9 cellular contexts compared by ENCODE assay signal in the genomic region with DNA sequence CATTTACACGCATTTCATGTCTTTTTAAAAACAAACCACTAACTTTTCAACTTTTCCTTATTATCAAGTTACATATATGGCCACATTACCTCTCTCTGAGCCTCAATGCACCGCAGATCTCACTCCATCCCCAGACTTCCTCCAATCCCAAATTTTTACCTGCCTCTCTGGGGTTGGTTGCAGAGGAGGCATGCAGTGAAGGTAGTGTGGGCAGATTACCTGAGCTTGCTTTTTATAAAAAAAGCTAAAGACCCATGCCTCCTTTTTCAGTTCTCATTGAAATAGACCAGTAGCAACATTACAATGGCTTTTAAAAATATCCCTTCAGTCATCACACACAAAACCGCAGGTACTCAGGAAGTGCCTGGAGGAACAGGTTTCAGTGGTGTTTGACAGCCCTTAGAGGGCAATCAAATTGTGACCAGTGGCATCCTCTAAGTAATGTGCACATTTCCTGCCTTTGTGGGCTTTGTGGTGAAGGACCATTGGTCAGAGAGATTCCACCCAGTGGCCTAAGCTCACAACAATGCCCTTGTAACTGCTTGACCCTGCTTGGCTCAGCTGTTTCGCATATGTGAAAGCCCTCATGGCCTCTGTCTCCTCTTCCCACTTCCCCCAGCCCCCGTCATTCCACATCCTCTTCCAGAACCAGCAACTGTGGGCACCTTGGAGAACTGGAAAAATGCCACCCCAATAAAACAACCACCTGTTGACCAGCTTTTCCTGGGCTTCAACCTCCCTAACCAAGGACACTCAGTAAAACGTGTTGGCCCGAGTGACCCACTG. TPM values are rescaled to one million over a fixed set of nuclear protein-coding genes. Genes with fewer than 3 reads are reported as not detected.
A peak's percentile ranks its signal among the peaks of the same experiment; 100 is the strongest.
DNase-seq lines count a peak whose midpoint lies in the region; ATAC-seq and TF ChIP-seq lines count a peak whose summit lies in the region.
"Had no signal": no experiment of that assay in that cellular context is flagged by ENCODE, and none has a peak within 500 bp of the region (broad histone marks: within the 10 kb centered on the region; RNA-seq: fewer than 3 reads in every experiment).

No MANE protein-coding gene starts in this region.

- ATAC-seq in GM19324 (IDR thresholded peaks at IDR 0.05; ENCODE audit: low FRiP score, unreplicated experiment): peak; percentile 94
- peak; percentile 92 for ATAC-seq in HG03108 (IDR thresholded peaks at IDR 0.05; ENCODE audit: unreplicated experiment)
- no peak for ATAC-seq in stimulated activated effector memory CD8-positive, alpha-beta T cell treated with anti-CD3 and anti-CD28 coated beads, Interleukin-12 subunit alpha, Interleukin-12 subunit beta, amount 100 ng/mL, for 72 hours

- peak overlapping the region; percentile 33 for H3K4me3 Mint-ChIP-seq in stimulated activated effector memory CD8-positive, alpha-beta T cell treated with anti-CD3 and anti-CD28 coated beads, Interleukin-12 subunit alpha, Interleukin-12 subunit beta, amount 100 ng/mL, for 72 hours
- H3K4me3 Mint-ChIP-seq in Caco-2 (ENCODE audit: unreplicated experiment): no peak overlapping the region
- H3K4me3 Mint-ChIP-seq: naive B cell had no signal

- no peaks in the 10 kb centered on the region for H3K36me3 ChIP-seq in Caco-2 (ENCODE audit: control insufficient read depth, insufficient read depth, low read length)

- POLR2A ChIA-PET in Caco-2 (lab: Charles Lee): no interaction called here

- no TSS peak for BruUV-seq in Caco-2 (replicated peaks; lab: Mats Ljungman, UMichigan)

- intact Hi-C loops in Caco-2 (cut with micrococcal nuclease; ENCODE audit: unreplicated experiment): no loop called here

- H3K36me3 Mint-ChIP-seq in stimulated activated effector memory CD8-positive, alpha-beta T cell treated with anti-CD3 and anti-CD28 coated beads, Interleukin-12 subunit alpha, Interleukin-12 subunit beta, amount 100 ng/mL, for 72 hours: peaks cover 22% of the 10 kb centered on the region
- no peaks in the 10 kb centered on the region for H3K36me3 Mint-ChIP-seq in Caco-2 (ENCODE audit: insufficient read depth, unreplicated experiment)
- H3K36me3 Mint-ChIP-seq: naive B cell had no signal

- no peaks in the 10 kb centered on the region for H3K27me3 ChIP-seq in Caco-2 (replicated peaks; ENCODE audit: control insufficient read depth, insufficient read depth, low read length)

- H3K4me3 ChIP-seq in AG10803 (ENCODE audit: low read length): no peak overlapping the region
- H3K4me3 ChIP-seq in Caco-2 (ENCODE audit: low read depth, low read length): no peak overlapping the region

- H3K9me3 ChIP-seq in Caco-2: peaks cover 2% of the 10 kb centered on the region; the same call in 1 of the 2 replicates

- no peaks in the 10 kb centered on the region for H3K9me3 Mint-ChIP-seq in stimulated activated effector memory CD8-positive, alpha-beta T cell treated with anti-CD3 and anti-CD28 coated beads, Interleukin-12 subunit alpha, Interleukin-12 subunit beta, amount 100 ng/mL, for 72 hours
- peaks cover 14% of the 10 kb centered on the region for H3K9me3 Mint-ChIP-seq in Caco-2 (ENCODE audit: unreplicated experiment)

- no peaks in the 10 kb centered on the region for H3K27me3 Mint-ChIP-seq in Caco-2 (ENCODE audit: insufficient read depth, unreplicated experiment)

- H3K4me1 Mint-ChIP-seq in stimulated activated effector memory CD8-positive, alpha-beta T cell treated with anti-CD3 and anti-CD28 coated beads, Interleukin-12 subunit alpha, Interleukin-12 subunit beta, amount 100 ng/mL, for 72 hours: peaks cover 45% of the 10 kb centered on the region
- H3K4me1 Mint-ChIP-seq in Caco-2 (ENCODE audit: low read depth, unreplicated experiment): peaks cover 11% of the 10 kb centered on the region

- TF ChIP-seq CTCF in AG10803 (conservative IDR thresholded peaks at IDR 0.05; ENCODE audit: low read length): no peak
- TF ChIP-seq CTCF in Caco-2 (IDR thresholded peaks at IDR 0.05; ENCODE audit: insufficient read depth in 1 of 2, low read depth in 1 of 2, low read length in 1 of 2, severe bottlenecking in 1 of 2, unreplicated experiment in 1 of 2): no peak

- H3K27ac Mint-ChIP-seq in stimulated activated effector memory CD8-positive, alpha-beta T cell treated with anti-CD3 and anti-CD28 coated beads, Interleukin-12 subunit alpha, Interleukin-12 subunit beta, amount 100 ng/mL, for 72 hours: peak overlapping the region; percentile 44
- H3K27ac Mint-ChIP-seq in Caco-2 (ENCODE audit: unreplicated experiment): no peak overlapping the region

- CTCF ChIA-PET in Caco-2 (lab: Charles Lee): interaction anchor here (0.7 kb wide), 1 partner anchor 97 kb away, joined by 5 read pairs; no protein-coding TSS in a partner anchor

- DNase-seq in AG10803 (ENCODE audit: low read depth): peak; percentile 36
- DNase-seq in UCSD-AML1 (lab: John Stamatoyannopoulos, UW; ENCODE audit: unreplicated experiment): peak; percentile 65
- DNase-seq in stimulated activated effector memory CD8-positive, alpha-beta T cell treated with anti-CD3 and anti-CD28 coated beads, Interleukin-12 subunit alpha, Interleukin-12 subunit beta, amount 100 ng/mL, for 72 hours (ENCODE audit: low spot score in 2 of 2): no peak
- DNase-seq in 8988T: no peak
- no peak for DNase-seq in ecto neural progenitor cell (ENCODE audit: low spot score)
- DNase-seq in Caco-2: no peak
- DNase-seq: naive B cell had no signal

- H3K4me1 ChIP-seq in Caco-2: peaks cover 8% of the 10 kb centered on the region

RNA-seq across cellular contexts. Expression of a gene that starts 30.2 kb away (rescaled TPM):
- not detected in 2 replicates for total RNA-seq in Caco-2 (2022)

Comparison
In these comparisons a context has a peak if more than half of its experiments do, and no peak if none do; other contexts are left out.
1. DNase-seq: peak in AG10803 (single experiment) and UCSD-AML1 (single experiment); none in stimulated activated effector memory CD8-positive, alpha-beta T cell treated with anti-CD3 and anti-CD28 coated beads, Interleukin-12 subunit alpha, Interleukin-12 subunit beta, amount 100 ng/mL, for 72 hours (0 of 2), 8988T (single experiment), ecto neural progenitor cell (single experiment) and Caco-2 (0 of 2).